8 cellular contexts compared by ENCODE assay signal in the genomic region with DNA sequence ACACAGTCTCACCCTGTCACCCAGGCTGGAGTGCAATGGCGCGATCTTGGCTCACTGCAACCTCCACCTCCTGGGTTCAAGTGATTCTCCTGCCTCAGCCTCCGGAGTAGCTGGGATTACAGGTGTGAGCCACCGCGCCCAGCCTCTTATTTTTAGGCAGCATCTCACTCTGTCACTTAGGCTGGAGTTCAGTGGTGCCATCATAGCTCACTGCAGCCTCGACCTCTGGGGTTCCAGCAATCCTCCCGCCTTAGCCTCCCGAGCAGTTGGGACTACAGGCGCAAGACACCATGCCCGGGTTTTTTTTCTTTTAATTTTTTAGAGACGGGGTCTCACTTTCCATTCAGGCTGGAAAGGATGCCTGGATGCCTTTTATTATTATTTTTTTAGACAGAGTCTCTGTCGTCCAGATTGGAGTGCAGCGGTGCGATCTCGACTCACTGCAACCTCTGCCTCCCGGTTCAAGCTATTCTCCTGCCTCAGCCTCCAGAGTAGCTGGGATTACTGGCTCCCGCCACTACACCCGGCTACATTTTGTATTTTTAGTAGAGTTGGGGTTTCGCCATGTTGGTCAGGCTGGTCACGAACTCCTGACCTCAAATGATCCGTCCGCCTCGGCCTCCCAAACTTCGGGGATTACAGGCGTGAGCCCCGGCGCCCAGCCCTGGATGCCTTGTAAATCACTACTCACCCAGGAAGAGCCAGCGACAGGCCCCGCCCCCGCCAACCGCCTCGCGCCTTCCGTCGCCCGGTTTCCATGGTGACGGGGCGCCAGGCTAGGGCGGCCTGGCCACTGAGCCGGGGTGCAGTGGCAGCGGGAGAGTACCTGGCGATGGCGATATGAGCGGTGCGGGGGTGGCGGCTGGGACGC. TPM values are rescaled to one million over a fixed set of nuclear protein-coding genes. Genes with fewer than 3 reads are reported as not detected.
DNase-seq lines count a peak whose midpoint lies in the region; ATAC-seq and TF ChIP-seq lines count a peak whose summit lies in the region.
"Not testable (repeated sequence)": the region's sequence is repeated elsewhere in the genome, so short reads cannot be mapped to it uniquely, and the experiment has no call there.

CCDC74A (plus strand) TSS at position 758 of the 871 bp plus-strand sequence; CDS start at position 841, 83 bp downstream.

- not testable (repeated sequence) for H3K27ac Mint-ChIP-seq in Calu3 (ENCODE audit: unreplicated experiment)
- H3K27ac Mint-ChIP-seq in endodermal cell = peak within 1 kb of the TSS; percentile 39
- H3K27ac Mint-ChIP-seq in mesothelial cell of epicardium = peak within 1 kb of the TSS; percentile 76

- not testable (repeated sequence) for H3K9me3 ChIP-seq in OCI-LY3 (ENCODE audit: insufficient read depth, low read length); endodermal cell (ENCODE audit: control insufficient read depth, low read length)

- peak within 1 kb of the TSS; percentile 85 for H2AFZ ChIP-seq in OCI-LY3 (ENCODE audit: low read depth, low read length)

- H3K4me1 ChIP-seq in OCI-LY3 (ENCODE audit: low read length) = peaks cover 15% of the 10 kb centered on the region
- H3K4me1 ChIP-seq in endodermal cell (ENCODE audit: control insufficient read depth, insufficient read depth, low read length) = not testable (repeated sequence)

- CTCF ChIA-PET in Calu3 (lab: Charles Lee) = not testable (repeated sequence)

- ATAC-seq in GM21717 (IDR thresholded peaks at IDR 0.05; ENCODE audit: unreplicated experiment) = peak; percentile 89

- not testable (repeated sequence) for H3K27me3 Mint-ChIP-seq in Calu3 (ENCODE audit: unreplicated experiment); mesothelial cell of epicardium (ENCODE audit: low read depth)
- H3K27me3 Mint-ChIP-seq in endodermal cell (ENCODE audit: insufficient read depth) = peaks cover 15% of the 10 kb centered on the region

- not testable (repeated sequence) for H3K36me3 ChIP-seq in OCI-LY3 (replicated peaks; ENCODE audit: low read depth, low read length); endodermal cell (ENCODE audit: control insufficient read depth, insufficient read depth, low read length)

- H3K4me3 ChIP-seq in OCI-LY3 (ENCODE audit: low read length) (peak within 1 kb of the TSS; percentile 74), endodermal cell (ENCODE audit: low read length) (peak within 1 kb of the TSS; percentile 69)

- H3K4me3 Mint-ChIP-seq in Calu3 (ENCODE audit: low read depth, unreplicated experiment) (peak within 1 kb of the TSS; percentile 62), endodermal cell (peak within 1 kb of the TSS; percentile 69), mesothelial cell of epicardium (peak within 1 kb of the TSS; percentile 79)

- not testable (repeated sequence) for H3K79me2 ChIP-seq in OCI-LY3 (ENCODE audit: low read length)

- H3K4me2 ChIP-seq in OCI-LY3 (ENCODE audit: low read length) = peak within 1 kb of the TSS; percentile 95

- not testable (repeated sequence) for H3K36me3 Mint-ChIP-seq in Calu3 (ENCODE audit: insufficient read depth, unreplicated experiment); endodermal cell (ENCODE audit: low read depth); mesothelial cell of epicardium

- peak; percentile 84 for DNase-seq in Calu3
- DNase-seq in HUDEP-2 (lab: John Stamatoyannopoulos, UW; ENCODE audit: unreplicated experiment in 76 of 76) = peak in 47 of 76 experiments; percentile 2 to 65 (median 35)
- DNase-seq in activated CD8-positive, alpha-beta memory T cell treated with anti-CD3 and anti-CD28 coated beads, Interleukin-2, amount 50 U/mL, for 1 hour (ENCODE audit: extremely low read depth) = peak; percentile 39
- DNase-seq in endodermal cell = peak; percentile 86
- DNase-seq in mesothelial cell of epicardium (ENCODE audit: low spot score in 2 of 2, unreplicated experiment in 2 of 2) = peak; percentile 47 to 73
- DNase-seq in stimulated activated CD8-positive, alpha-beta memory T cell treated with anti-CD3 and anti-CD28 coated beads, Interleukin-15, amount 100 ng/mL, for 1 hour (ENCODE audit: low read depth) = peak; percentile 46

- H4K20me1 ChIP-seq in OCI-LY3 (ENCODE audit: insufficient read depth, low read length) = not testable (repeated sequence)

- H3K27ac ChIP-seq in OCI-LY3 (ENCODE audit: low read length); endodermal cell (ENCODE audit: low read depth, low read length): not testable (repeated sequence)

- 42 to 52% methylated on average over 23 to 34 of the region's 47 CpGs for WGBS in endodermal cell (ENCODE audit: insufficient coverage in 1 of 2, insufficient read length in 1 of 2), 2 experiments

- H3K4me1 Mint-ChIP-seq in Calu3 (ENCODE audit: low read depth, unreplicated experiment); endodermal cell: not testable (repeated sequence)
- peaks cover 10% of the 10 kb centered on the region for H3K4me1 Mint-ChIP-seq in mesothelial cell of epicardium

- not testable (repeated sequence) for TF ChIP-seq CTCF in Calu3 (IDR thresholded peaks at IDR 0.05; ENCODE audit: unreplicated experiment); OCI-LY3 (IDR thresholded peaks at IDR 0.05; ENCODE audit: low read depth, low read length); endodermal cell (conservative IDR thresholded peaks at IDR 0.05); mesothelial cell of epicardium (IDR thresholded peaks at IDR 0.05; ENCODE audit: unreplicated experiment)

- H3K27me3 ChIP-seq in OCI-LY3 (ENCODE audit: low read depth, low read length); endodermal cell (ENCODE audit: control insufficient read depth, insufficient read depth, low read length, poor library complexity, severe bottlenecking): not testable (repeated sequence)

- BruUV-seq in Calu3 (replicated peaks; lab: Mats Ljungman, UMichigan) = not testable (repeated sequence)

- intact Hi-C loops in Calu3 (cut with micrococcal nuclease; ENCODE audit: unreplicated experiment) = not testable (repeated sequence)

- H3K9ac ChIP-seq in OCI-LY3 (ENCODE audit: low read length) (peak within 1 kb of the TSS; percentile 70), endodermal cell (ENCODE audit: extremely low read depth, low read length, poor library complexity, severe bottlenecking) (peak within 1 kb of the TSS; percentile 15)

- not testable (repeated sequence) for H3K9me3 Mint-ChIP-seq in Calu3 (ENCODE audit: low read depth, unreplicated experiment); endodermal cell; mesothelial cell of epicardium

RNA-seq across cellular contexts. Expression of gene CCDC74A, which starts in this region (rescaled TPM):
- total RNA-seq in Calu3 (2022) = 1.2 and 2.0 TPM in 2 replicates
- total RNA-seq in endodermal cell = 10 to 100 TPM; 17.3 to 29.9 TPM
- polyA plus RNA-seq in endodermal cell (2013, experiment 1 of 2) = 42.5 TPM
- polyA plus RNA-seq in endodermal cell (2013, experiment 2 of 2) = 46.0 TPM
- 9.6 to 11.0 TPM (median 10.9 TPM) in 3 replicates for total RNA-seq in mesothelial cell of epicardium

Comparison
In these comparisons a context has a peak if more than half of its experiments do, and no peak if none do; other contexts are left out.
1. DNase-seq: peak in every context shown above with its lines; median percentile 86 in endodermal cell; 84 in Calu3; 60 in mesothelial cell of epicardium; 46 in stimulated activated CD8-positive, alpha-beta memory T cell treated with anti-CD3 and anti-CD28 coated beads, Interleukin-15, amount 100 ng/mL, for 1 hour; 39 in activated CD8-positive, alpha-beta memory T cell treated with anti-CD3 and anti-CD28 coated beads, Interleukin-2, amount 50 U/mL, for 1 hour; 35 in HUDEP-2.